In the genomic region with DNA sequence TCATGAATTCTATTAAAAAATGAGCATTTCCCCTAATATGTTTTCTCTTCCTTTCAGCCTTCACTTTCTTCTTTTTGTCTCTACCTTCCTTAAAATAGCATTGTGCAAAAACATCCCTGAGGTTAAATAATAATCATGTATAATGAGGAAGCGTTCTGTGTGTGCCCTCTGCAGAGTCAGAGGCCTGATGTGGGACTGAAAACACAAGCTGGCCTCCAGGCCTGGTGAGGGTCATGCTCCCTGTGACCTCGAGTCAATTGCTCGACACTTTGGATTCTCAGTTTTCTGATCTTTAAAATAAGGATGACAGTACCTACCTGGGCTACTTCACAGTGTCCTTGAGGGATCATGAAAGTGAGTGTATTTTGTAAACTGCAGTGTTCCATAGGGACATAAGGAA, we compare ENCODE assay signal across 18 cellular contexts. TPM values are rescaled to one million over a fixed set of nuclear protein-coding genes. Genes with fewer than 3 reads are reported as not detected.
A peak's percentile ranks its signal among the peaks of the same experiment; 100 is the strongest.
DNase-seq lines count a peak whose midpoint lies in the region; ATAC-seq and TF ChIP-seq lines count a peak whose summit lies in the region.
"Had no signal": no experiment of that assay in that cellular context is flagged by ENCODE, and none has a peak within 500 bp of the region (broad histone marks: within the 10 kb centered on the region; RNA-seq: fewer than 3 reads in every experiment).

No MANE protein-coding gene starts in this region.

- WGBS in mesodermal cell (ENCODE audit: insufficient coverage in 2 of 2), 2 experiments = 90% methylated on average over 2 to 3 of the region's 3 CpGs

- H4K20me1 ChIP-seq in GM23338 (replicated peaks; ENCODE audit: insufficient read depth) (no peaks in the 10 kb centered on the region), osteoblast (ENCODE audit: insufficient read depth, low read length) (no peaks in the 10 kb centered on the region)
- H4K20me1 ChIP-seq: BLaER1 had no signal

- H3K9me3 ChIP-seq in mesodermal cell (ENCODE audit: control insufficient read depth, low read length) (no peaks in the 10 kb centered on the region), osteoblast (ENCODE audit: low read depth, low read length) (no peaks in the 10 kb centered on the region), Peyer's patch (no peaks in the 10 kb centered on the region)
- H3K9me3 ChIP-seq: BLaER1 had no signal

- H3K79me2 ChIP-seq in GM23338 (replicated peaks; ENCODE audit: insufficient read depth) (no peaks in the 10 kb centered on the region), osteoblast (ENCODE audit: insufficient read depth, low read length) (no peaks in the 10 kb centered on the region)

- H3K4me3 Mint-ChIP-seq in GM23338 = no peak overlapping the region
- H3K4me3 Mint-ChIP-seq: CD8-positive, alpha-beta memory T cell had no signal

- no peaks in the 10 kb centered on the region for H3K36me3 ChIP-seq in GM23338 (ENCODE audit: insufficient read depth)
- no peaks in the 10 kb centered on the region for H3K36me3 ChIP-seq in mesodermal cell (ENCODE audit: control insufficient read depth, insufficient read depth, low read length)
- H3K36me3 ChIP-seq in osteoblast (ENCODE audit: insufficient read depth, low read length) = no peaks in the 10 kb centered on the region
- H3K36me3 ChIP-seq in Peyer's patch = no peaks in the 10 kb centered on the region
- H3K36me3 ChIP-seq: BLaER1 had no signal

- H3K4me2 ChIP-seq in GM23338 = no peak overlapping the region
- H3K4me2 ChIP-seq in osteoblast (ENCODE audit: insufficient read depth, low read length) = peak overlapping the region; percentile 34
- H3K4me2 ChIP-seq: BLaER1 had no signal

- ATAC-seq in GM23338 (no peak), SK-N-SH treated with all-trans-retinoic acid at 6 μM for 48 hours (peak; percentile 26; the same call in 1 of the 3 replicates), GM18505 (IDR thresholded peaks at IDR 0.05; ENCODE audit: unreplicated experiment) (no peak)
- ATAC-seq in stimulated activated naive CD8-positive, alpha-beta T cell treated with anti-CD3 and anti-CD28 coated beads, Interleukin-15, Interleukin-2, amounts not matched to agents 100 U/mL and 50 U/mL, for 24 hours = no peak

- peak overlapping the region; percentile 36; the same call in 1 of the 2 replicates for H2AFZ ChIP-seq in GM23338
- peak overlapping the region; percentile 78 for H2AFZ ChIP-seq in osteoblast (ENCODE audit: low read length)

- no peak overlapping the region for H3K27ac Mint-ChIP-seq in GM23338

- H3F3A ChIP-seq in GM23338 (replicated peaks; ENCODE audit: low read depth) = no peaks in the 10 kb centered on the region

- TF ChIP-seq POLR2A in Peyer's patch (IDR thresholded peaks at IDR 0.05) (no peak), GM18505 (IDR thresholded peaks at IDR 0.05; ENCODE audit: borderline replicate concordance, extremely low read depth, insufficient read depth, insufficient read length) (no peak)

- peaks cover 4% of the 10 kb centered on the region for H3K27me3 Mint-ChIP-seq in GM23338 (ENCODE audit: insufficient read depth, low read depth, poor library complexity)

- H3K9me3 Mint-ChIP-seq in GM23338 = peaks cover 6% of the 10 kb centered on the region; the same call in 2 of the 3 replicates

- H3K4me1 Mint-ChIP-seq in GM23338 = peaks cover 32% of the 10 kb centered on the region
- H3K4me1 Mint-ChIP-seq: CD8-positive, alpha-beta memory T cell had no signal

- peaks cover 32% of the 10 kb centered on the region for H3K4me1 ChIP-seq in GM23338 (ENCODE audit: insufficient read depth)
- peaks cover 9% of the 10 kb centered on the region for H3K4me1 ChIP-seq in mesodermal cell (ENCODE audit: control insufficient read depth, insufficient read depth, low read length, poor library complexity, severe bottlenecking)
- peaks cover 11% of the 10 kb centered on the region for H3K4me1 ChIP-seq in osteoblast (ENCODE audit: insufficient read depth, low read length)
- H3K4me1 ChIP-seq in Peyer's patch = no peaks in the 10 kb centered on the region
- H3K4me1 ChIP-seq: BLaER1 had no signal

- TF ChIP-seq CTCF in GM23338 (conservative IDR thresholded peaks at IDR 0.05; ENCODE audit: low read depth in 2 of 2) = no peak
- TF ChIP-seq CTCF in osteoblast (IDR thresholded peaks at IDR 0.05; ENCODE audit: extremely low read depth, low read depth, low read length) = no peak
- no peak for TF ChIP-seq CTCF in Peyer's patch (IDR thresholded peaks at IDR 0.05)

- H3K4me3 ChIP-seq in GM23338 = no peak overlapping the region
- no peak overlapping the region for H3K4me3 ChIP-seq in mesodermal cell (ENCODE audit: extremely low read depth, insufficient read depth, low read length, poor library complexity, severe bottlenecking)
- no peak overlapping the region for H3K4me3 ChIP-seq in osteoblast (ENCODE audit: insufficient read depth, low read length)
- H3K4me3 ChIP-seq in Peyer's patch = no peak overlapping the region
- H3K4me3 ChIP-seq: BLaER1 had no signal

- H3K36me3 Mint-ChIP-seq in GM23338 (ENCODE audit: low read depth) = peaks cover 8% of the 10 kb centered on the region; the same call in 2 of the 3 replicates

- no peak overlapping the region for H3K27ac ChIP-seq in GM23338 (ENCODE audit: low read depth)
- peak overlapping the region; percentile 64 for H3K27ac ChIP-seq in mesodermal cell (ENCODE audit: low read depth, low read length, severe bottlenecking)
- peak overlapping the region; percentile 5 for H3K27ac ChIP-seq in osteoblast (ENCODE audit: low read depth, low read length)
- H3K27ac ChIP-seq in Peyer's patch = no peak overlapping the region
- H3K27ac ChIP-seq: BLaER1 had no signal

- H3K27me3 ChIP-seq in GM23338 (ENCODE audit: insufficient read depth) (no peaks in the 10 kb centered on the region), osteoblast (ENCODE audit: insufficient read depth, low read length) (no peaks in the 10 kb centered on the region), Peyer's patch (no peaks in the 10 kb centered on the region)
- H3K27me3 ChIP-seq: BLaER1 had no signal

- H3K9me2 ChIP-seq in GM23338 (ENCODE audit: insufficient read depth) = no peaks in the 10 kb centered on the region

- DNase-seq in GM23338 (ENCODE audit: low spot score) (no peak), osteoblast (ENCODE audit: insufficient read length, low spot score, missing footprints) (no peak), Peyer's patch (no peak), NCI-H2171 (lab: John Stamatoyannopoulos, UW) (no peak)
- no peak for DNase-seq in stimulated activated naive CD8-positive, alpha-beta T cell treated with anti-CD3 and anti-CD28 coated beads, Interleukin-15, Interleukin-2, amounts not matched to agents 100 U/mL and 50 U/mL, for 24 hours
- DNase-seq: CD8-positive, alpha-beta memory T cell; DMS79 treated with DMSO at 0.1 percent for 48 hours; GOT3; KG1; NCI-H1436; NCI-H524; SIG-M5 had no signal

TF ChIP-seq in GM23338, 12 proteins besides CTCF, POLR2A, EP300 and RAD21 (continues in another document):
- TF ChIP-seq JUNB (IDR thresholded peaks at IDR 0.05; ENCODE audit: unreplicated experiment) = no peak
- TF ChIP-seq EZH2 (IDR thresholded peaks at IDR 0.05; ENCODE audit: low read depth, unreplicated experiment) = no peak
- TF ChIP-seq EZH2phosphoT487 (IDR thresholded peaks at IDR 0.05; ENCODE audit: unreplicated experiment) = no peak
- no peak for TF ChIP-seq ZNF331 (CRISPR knock-in tag; IDR thresholded peaks at IDR 0.05; ENCODE audit: low read depth)
- TF ChIP-seq POLR2AphosphoS5 (IDR thresholded peaks at IDR 0.05; ENCODE audit: low read depth) = no peak

TF ChIP-seq in SK-N-SH treated with all-trans-retinoic acid at 6 μM for 48 hours, 23 proteins besides CTCF, POLR2A, EP300 and RAD21:
- TF ChIP-seq, protein P1, sequence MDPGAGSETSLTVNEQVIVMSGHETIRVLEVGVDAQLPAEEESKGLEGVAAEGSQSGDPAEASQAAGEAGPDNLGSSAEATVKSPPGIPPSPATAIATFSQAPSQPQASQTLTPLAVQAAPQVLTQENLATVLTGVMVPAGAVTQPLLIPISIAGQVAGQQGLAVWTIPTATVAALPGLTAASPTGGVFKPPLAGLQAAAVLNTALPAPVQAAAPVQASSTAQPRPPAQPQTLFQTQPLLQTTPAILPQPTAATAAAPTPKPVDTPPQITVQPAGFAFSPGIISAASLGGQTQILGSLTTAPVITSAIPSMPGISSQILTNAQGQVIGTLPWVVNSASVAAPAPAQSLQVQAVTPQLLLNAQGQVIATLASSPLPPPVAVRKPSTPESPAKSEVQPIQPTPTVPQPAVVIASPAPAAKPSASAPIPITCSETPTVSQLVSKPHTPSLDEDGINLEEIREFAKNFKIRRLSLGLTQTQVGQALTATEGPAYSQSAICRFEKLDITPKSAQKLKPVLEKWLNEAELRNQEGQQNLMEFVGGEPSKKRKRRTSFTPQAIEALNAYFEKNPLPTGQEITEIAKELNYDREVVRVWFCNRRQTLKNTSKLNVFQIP (CRISPR knock-in tag; IDR thresholded peaks at IDR 0.05; ENCODE audit: borderline replicate concordance, low read depth) = no peak
- TF ChIP-seq PPARA (CRISPR knock-in tag; IDR thresholded peaks at IDR 0.05; ENCODE audit: borderline replicate concordance) (no peak), ZNF565 (CRISPR knock-in tag; conservative IDR thresholded peaks at IDR 0.05; ENCODE audit: low read depth) (no peak), ISL1 (CRISPR knock-in tag; IDR thresholded peaks at IDR 0.05) (no peak), BACH2 (CRISPR knock-in tag; IDR thresholded peaks at IDR 0.05; ENCODE audit: borderline replicate concordance) (no peak), TCF4 (CRISPR knock-in tag; IDR thresholded peaks at IDR 0.05; ENCODE audit: borderline replicate concordance) (no peak), ZFP3 (CRISPR knock-in tag; IDR thresholded peaks at IDR 0.05) (no peak), ZC3H10 (CRISPR knock-in tag; IDR thresholded peaks at IDR 0.05) (no peak), ZFP30 (CRISPR knock-in tag; IDR thresholded peaks at IDR 0.05) (no peak), SNAI2 (CRISPR knock-in tag; IDR thresholded peaks at IDR 0.05) (no peak)

RNA-seq across cellular contexts. Expression of gene PDE7B, which starts 39.9 kb away (rescaled TPM):
- 0.07 TPM in 1 of 2 replicates, not detected in the other for total RNA-seq in GM23338 (2014; rRNA removed; shearing (Covaris generic))
- not detected in 2 replicates for polyA plus RNA-seq in GM23338 (2016; fragmentation: Nextera tagmentation; extraction: Ambion mirVana)
- 0.37 TPM for polyA plus RNA-seq in mesodermal cell (2013, experiment 1 of 2)
- polyA plus RNA-seq in mesodermal cell (2013, experiment 2 of 2) = 0.25 TPM
- 25.3 and 33.9 TPM in 2 replicates for total RNA-seq in osteoblast
- 10 to 100 TPM in 1 of 4 donors, 1 to 10 TPM in 3; 1.4 to 11.6 (median 3.5) TPM for total RNA-seq in Peyer's patch
- total RNA-seq: G401, HepG2 had no signal
- polyA plus RNA-seq: HepG2 had no signal

Comparison
In these comparisons a context has a peak if more than half of its experiments do, and no peak if none do; other contexts are left out.
1. H3K27ac ChIP-seq: peak in mesodermal cell (single experiment) and osteoblast (single experiment); none in GM23338 (single experiment) and Peyer's patch (0 of 4).